ENCODE assay signal across 15 cellular contexts in the genomic region with DNA sequence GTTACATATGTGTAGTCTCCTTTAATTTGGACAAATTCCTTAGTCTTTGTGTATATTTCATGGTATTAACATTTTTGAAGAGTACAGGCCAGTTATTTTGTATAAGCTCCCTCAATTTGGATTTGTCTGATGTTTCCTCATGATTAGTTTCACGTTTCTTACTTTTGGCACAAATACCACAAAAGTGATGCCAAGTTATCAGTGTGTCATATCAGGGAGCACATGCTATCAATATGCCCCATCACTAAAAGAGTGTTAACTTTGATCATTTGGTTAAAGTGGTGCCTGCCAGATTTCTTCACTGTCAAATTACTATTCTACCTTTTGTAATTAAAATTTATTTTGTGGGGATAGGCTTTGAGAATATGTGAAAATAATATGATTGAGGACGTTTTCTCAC. TPM values are rescaled to one million over a fixed set of nuclear protein-coding genes. Genes with fewer than 3 reads are reported as not detected.
A peak's percentile ranks its signal among the peaks of the same experiment; 100 is the strongest.
DNase-seq lines count a peak whose midpoint lies in the region; ATAC-seq lines count a peak whose summit lies in the region.
"Had no signal": no experiment of that assay in that cellular context is flagged by ENCODE, and none has a peak within 500 bp of the region (broad histone marks: within the 10 kb centered on the region; RNA-seq: fewer than 3 reads in every experiment).

No MANE protein-coding gene starts in this region.

- H3F3A ChIP-seq in GM23248 (ENCODE audit: insufficient read depth): no peaks in the 10 kb centered on the region

- ATAC-seq in effector memory CD8-positive, alpha-beta T cell (replicated peaks): no peak
- no peak for ATAC-seq in HG03457 (IDR thresholded peaks at IDR 0.05; ENCODE audit: unreplicated experiment)

- no peak overlapping the region for H3K4me3 ChIP-seq in GM23248

- no peaks in the 10 kb centered on the region for H4K20me1 ChIP-seq in GM23248 (ENCODE audit: insufficient read depth)

- WGBS in GM23248 (ENCODE audit: low coverage in 1 of 2, low lambda C conversion rate in 2 of 2, missing lambda C conversion rate in 2 of 2), 2 experiments: 11 to 17% methylated on average over 2 of the region's 2 CpGs

- no peaks in the 10 kb centered on the region for H3K4me1 ChIP-seq in GM23248 (ENCODE audit: insufficient read depth)

- DNase-seq in activated naive CD4-positive, alpha-beta T cell (lab: John Stamatoyannopoulos, UW): no peak
- DNase-seq in GM23248 (peak; percentile 9), GM03348 (ENCODE audit: low spot score) (no peak), anterior cingulate cortex (lab: John Stamatoyannopoulos, UW) (no peak)
- no peak for DNase-seq in effector memory CD8-positive, alpha-beta T cell
- DNase-seq: DMS53, H9, NCI-H1105 treated with DMSO at 0.1 percent for 48 hours, NCI-H187 treated with DMSO at 0.1 percent for 48 hours, NCI-H446, NCI-H69, SHP77 had no signal

- peaks cover 61% of the 10 kb centered on the region for H3K36me3 ChIP-seq in GM23248 (ENCODE audit: low read depth)

- peak overlapping the region; percentile 51 for H3K27ac Mint-ChIP-seq in activated naive CD4-positive, alpha-beta T cell treated with anti-CD3 and anti-CD28 coated beads, Interleukin-2, amount 50 U/mL, for 24 hours
- peak overlapping the region; percentile 72 to 73 for H3K27ac Mint-ChIP-seq in effector memory CD8-positive, alpha-beta T cell
- H3K27ac Mint-ChIP-seq: H9 had no signal

- in situ Hi-C loops in GM23248 (cut with MboI): no loop called here

- no peaks in the 10 kb centered on the region for H3K9me3 Mint-ChIP-seq in activated naive CD4-positive, alpha-beta T cell treated with anti-CD3 and anti-CD28 coated beads, Interleukin-2, amount 50 U/mL, for 24 hours
- H3K9me3 Mint-ChIP-seq in effector memory CD8-positive, alpha-beta T cell: no peaks in the 10 kb centered on the region
- H3K9me3 Mint-ChIP-seq: H9 had no signal

- H3K4me2 ChIP-seq in GM23248 (ENCODE audit: unreplicated experiment): no peak overlapping the region

- H3K4me1 Mint-ChIP-seq in activated naive CD4-positive, alpha-beta T cell treated with anti-CD3 and anti-CD28 coated beads, Interleukin-2, amount 50 U/mL, for 24 hours: peaks cover 55% of the 10 kb centered on the region
- peaks cover 11 to 33% of the 10 kb centered on the region in 2 donors for H3K4me1 Mint-ChIP-seq in effector memory CD8-positive, alpha-beta T cell (ENCODE audit: low read depth in 2 of 2)
- H3K4me1 Mint-ChIP-seq: H9 had no signal

- H3K36me3 Mint-ChIP-seq in activated naive CD4-positive, alpha-beta T cell treated with anti-CD3 and anti-CD28 coated beads, Interleukin-2, amount 50 U/mL, for 24 hours: peaks cover 10% of the 10 kb centered on the region
- H3K36me3 Mint-ChIP-seq in effector memory CD8-positive, alpha-beta T cell (ENCODE audit: insufficient read depth): peaks cover 77% of the 10 kb centered on the region

- no peaks in the 10 kb centered on the region for H3K27me3 ChIP-seq in GM23248 (replicated peaks; ENCODE audit: insufficient read depth)

- H3K9me2 ChIP-seq in GM23248 (ENCODE audit: insufficient read depth): no peaks in the 10 kb centered on the region

- no peak overlapping the region for H3K9ac ChIP-seq in GM23248

- H3K9me3 ChIP-seq in GM23248 (ENCODE audit: low read depth): no peaks in the 10 kb centered on the region

- peaks cover 76% of the 10 kb centered on the region for H3K79me2 ChIP-seq in GM23248 (ENCODE audit: insufficient read depth)

- H3K27ac ChIP-seq in GM23248: no peak overlapping the region
- H3K27ac ChIP-seq: C4-2B had no signal

- H2AFZ ChIP-seq in GM23248: no peak overlapping the region

- H3K4me3 Mint-ChIP-seq in activated naive CD4-positive, alpha-beta T cell treated with anti-CD3 and anti-CD28 coated beads, Interleukin-2, amount 50 U/mL, for 24 hours: no peak overlapping the region
- no peak overlapping the region for H3K4me3 Mint-ChIP-seq in effector memory CD8-positive, alpha-beta T cell
- H3K4me3 Mint-ChIP-seq: H9 had no signal

- H3K27me3 Mint-ChIP-seq in activated naive CD4-positive, alpha-beta T cell treated with anti-CD3 and anti-CD28 coated beads, Interleukin-2, amount 50 U/mL, for 24 hours: no peaks in the 10 kb centered on the region
- no peaks in the 10 kb centered on the region for H3K27me3 Mint-ChIP-seq in effector memory CD8-positive, alpha-beta T cell

RNA-seq across cellular contexts. Expression of a gene that starts 14.6 kb away (rescaled TPM):
- 78.5 and 91.2 TPM in 2 replicates for total RNA-seq in GM23248 (2014; rRNA removed; shearing (Covaris generic))
- 175 and 178 TPM in 2 replicates for polyA plus RNA-seq in GM23248 (2016; fragmentation: Nextera tagmentation; extraction: Ambion mirVana)

RNA-seq across cellular contexts. Expression of a gene that starts 27.0 kb away (rescaled TPM):
- 20.7 and 22.5 TPM in 2 replicates for total RNA-seq in GM23248 (2014; rRNA removed; shearing (Covaris generic))
- 28.4 and 33.3 TPM in 2 replicates for polyA plus RNA-seq in GM23248 (2016; fragmentation: Nextera tagmentation; extraction: Ambion mirVana)
